In genomic region chr18:1777843-1778242, GRCh38 we compare ENCODE assay signal across 26 cellular contexts.
"Had no signal": no experiment of that assay in that cellular context is flagged by ENCODE, and none has a peak within 500 bp of the region (broad histone marks: within the 10 kb centered on the region; RNA-seq: fewer than 3 reads in every experiment).

No MANE protein-coding gene starts in this region.

- H3K36me3 Mint-ChIP-seq: immature natural killer cell; naive thymus-derived CD8-positive, alpha-beta T cell; stimulated activated memory B cell treated with anti-CD40 and anti-IgM and Interleukin-4, amounts not matched to agents 10 μg/mL and 1 μg/mL and 100 μg/mL, for 72 hours; type B pancreatic cell had no signal

- H3K9me3 Mint-ChIP-seq: type B pancreatic cell had no signal

- H3K9me3 ChIP-seq: gastroesophageal sphincter, lower lobe of right lung, prostate gland, testis, tibial artery had no signal

- H3K27me3 Mint-ChIP-seq: stimulated activated memory B cell treated with anti-CD40 and anti-IgM and Interleukin-4, amounts not matched to agents 10 μg/mL and 1 μg/mL and 100 μg/mL, for 72 hours; type B pancreatic cell had no signal

- H3K27ac ChIP-seq: dorsolateral prefrontal cortex, epithelial cell of prostate, gastroesophageal sphincter, lower lobe of right lung, prostate gland, skin epidermis, spleen, testis, tibial artery had no signal

- H3K4me1 ChIP-seq: gastroesophageal sphincter, lower lobe of right lung, prostate gland, spleen, testis, tibial artery had no signal

- H3K27ac Mint-ChIP-seq: endodermal cell; immature natural killer cell; naive thymus-derived CD8-positive, alpha-beta T cell; stimulated activated memory B cell treated with anti-CD40 and anti-IgM and Interleukin-4, amounts not matched to agents 10 μg/mL and 1 μg/mL and 100 μg/mL, for 72 hours; type B pancreatic cell had no signal

- DNase-seq: dorsolateral prefrontal cortex; effector CD8-positive, alpha-beta T cell; endodermal cell; foreskin fibroblast; glutamatergic neuron; hypothalamus; immature natural killer cell; islet precursor cell; kidney glomerular epithelial cell; lower lobe of right lung; naive thymus-derived CD8-positive, alpha-beta T cell; occipital lobe; right cardiac atrium; spleen; stimulated activated CD4-positive, alpha-beta T cell treated with anti-CD3 and anti-CD28 coated beads, Interleukin-4, amount 100 ng/mL, for 4 hours; stimulated activated naive CD8-positive, alpha-beta T cell treated with anti-CD3 and anti-CD28 coated beads, Interleukin-15, Interleukin-2, amounts not matched to agents 100 U/mL and 50 U/mL, for 24 hours; substantia nigra; testis; tibial artery had no signal

- H3K4me3 ChIP-seq: dorsolateral prefrontal cortex, gastroesophageal sphincter, lower lobe of right lung, prostate gland, skin epidermis, spleen, testis, tibial artery had no signal

- H3K36me3 ChIP-seq: gastroesophageal sphincter, lower lobe of right lung, prostate gland, spleen, tibial artery had no signal

- ATAC-seq: esophagus mucosa; gastroesophageal sphincter; lower lobe of right lung; naive thymus-derived CD8-positive, alpha-beta T cell; stimulated activated memory B cell treated with anti-CD40 and anti-IgM and Interleukin-4, amounts not matched to agents 10 μg/mL and 1 μg/mL and 100 μg/mL, for 72 hours; stimulated activated naive CD8-positive, alpha-beta T cell treated with anti-CD3 and anti-CD28 coated beads, Interleukin-15, Interleukin-2, amounts not matched to agents 100 U/mL and 50 U/mL, for 24 hours had no signal

- H3K4me3 Mint-ChIP-seq: endodermal cell; immature natural killer cell; naive thymus-derived CD8-positive, alpha-beta T cell; stimulated activated memory B cell treated with anti-CD40 and anti-IgM and Interleukin-4, amounts not matched to agents 10 μg/mL and 1 μg/mL and 100 μg/mL, for 72 hours; type B pancreatic cell had no signal

- H3K27me3 ChIP-seq: dorsolateral prefrontal cortex, gastroesophageal sphincter, spleen, testis, tibial artery had no signal

- H3K4me1 Mint-ChIP-seq: endodermal cell; immature natural killer cell; naive thymus-derived CD8-positive, alpha-beta T cell; stimulated activated memory B cell treated with anti-CD40 and anti-IgM and Interleukin-4, amounts not matched to agents 10 μg/mL and 1 μg/mL and 100 μg/mL, for 72 hours had no signal
